Comparison of ENCODE assay signal across 1 cellular context in genomic region chr17:42537156-42537805, GRCh38.
TF ChIP-seq lines count a peak whose summit lies in the region.

No MANE protein-coding gene starts in this region.

TF ChIP-seq in HepG2, 621 proteins besides CTCF, POLR2A, EP300 and RAD21 (continues in another document):
- TF ChIP-seq ZNF782 (CRISPR knock-in tag; IDR thresholded peaks at IDR 0.05; ENCODE audit: borderline replicate concordance), result 0 out of 2 replicates have a peak, but pooled peaks have one; percentile 22
- TF ChIP-seq SMARCE1 (IDR thresholded peaks at IDR 0.05; ENCODE audit: borderline replicate concordance), result no peak
- TF ChIP-seq RXRA (CRISPR knock-in tag; IDR thresholded peaks at IDR 0.05), result no peak
- TF ChIP-seq ZNF510 (CRISPR knock-in tag; IDR thresholded peaks at IDR 0.05; ENCODE audit: low read depth), result no peak; the same call in 1 of the 2 replicates
- 0 out of 2 replicates have a peak, but pooled peaks have one; percentile 23 for TF ChIP-seq ZNF558 (CRISPR knock-in tag; IDR thresholded peaks at IDR 0.05; ENCODE audit: borderline replicate concordance)
- no peak for TF ChIP-seq ZNF792 (CRISPR knock-in tag; IDR thresholded peaks at IDR 0.05)
- TF ChIP-seq ATF7-NPFF (CRISPR knock-in tag; IDR thresholded peaks at IDR 0.05; ENCODE audit: low read depth), result peak; percentile 10; the same call in 1 of the 2 replicates
- TF ChIP-seq ZNF737 (CRISPR knock-in tag; IDR thresholded peaks at IDR 0.05; ENCODE audit: borderline replicate concordance), result 0 out of 2 replicates have a peak, but pooled peaks have one; percentile 23
- TF ChIP-seq, protein P1, sequence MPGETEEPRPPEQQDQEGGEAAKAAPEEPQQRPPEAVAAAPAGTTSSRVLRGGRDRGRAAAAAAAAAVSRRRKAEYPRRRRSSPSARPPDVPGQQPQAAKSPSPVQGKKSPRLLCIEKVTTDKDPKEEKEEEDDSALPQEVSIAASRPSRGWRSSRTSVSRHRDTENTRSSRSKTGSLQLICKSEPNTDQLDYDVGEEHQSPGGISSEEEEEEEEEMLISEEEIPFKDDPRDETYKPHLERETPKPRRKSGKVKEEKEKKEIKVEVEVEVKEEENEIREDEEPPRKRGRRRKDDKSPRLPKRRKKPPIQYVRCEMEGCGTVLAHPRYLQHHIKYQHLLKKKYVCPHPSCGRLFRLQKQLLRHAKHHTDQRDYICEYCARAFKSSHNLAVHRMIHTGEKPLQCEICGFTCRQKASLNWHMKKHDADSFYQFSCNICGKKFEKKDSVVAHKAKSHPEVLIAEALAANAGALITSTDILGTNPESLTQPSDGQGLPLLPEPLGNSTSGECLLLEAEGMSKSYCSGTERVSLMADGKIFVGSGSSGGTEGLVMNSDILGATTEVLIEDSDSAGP (CRISPR knock-in tag; IDR thresholded peaks at IDR 0.05; ENCODE audit: borderline replicate concordance), result peak; percentile 81; the same call in 1 of the 2 replicates
- 0 out of 2 replicates have a peak, but pooled peaks have one; percentile 10 for TF ChIP-seq NFAT5 (CRISPR knock-in tag; IDR thresholded peaks at IDR 0.05)
- 0 out of 2 replicates have a peak, but pooled peaks have one; percentile 21 for TF ChIP-seq MTA1 (CRISPR knock-in tag; IDR thresholded peaks at IDR 0.05; ENCODE audit: borderline replicate concordance)
- TF ChIP-seq RCOR2 (CRISPR knock-in tag; IDR thresholded peaks at IDR 0.05), result no peak
- 0 out of 2 replicates have a peak, but pooled peaks have one; percentile 44 for TF ChIP-seq SAFB2 (CRISPR knock-in tag; IDR thresholded peaks at IDR 0.05; ENCODE audit: borderline replicate concordance, low read depth)
- peak; percentile 55; the same call in 1 of the 2 replicates for TF ChIP-seq NAIF1 (CRISPR knock-in tag; IDR thresholded peaks at IDR 0.05; ENCODE audit: borderline replicate concordance)
- TF ChIP-seq, protein P2, sequence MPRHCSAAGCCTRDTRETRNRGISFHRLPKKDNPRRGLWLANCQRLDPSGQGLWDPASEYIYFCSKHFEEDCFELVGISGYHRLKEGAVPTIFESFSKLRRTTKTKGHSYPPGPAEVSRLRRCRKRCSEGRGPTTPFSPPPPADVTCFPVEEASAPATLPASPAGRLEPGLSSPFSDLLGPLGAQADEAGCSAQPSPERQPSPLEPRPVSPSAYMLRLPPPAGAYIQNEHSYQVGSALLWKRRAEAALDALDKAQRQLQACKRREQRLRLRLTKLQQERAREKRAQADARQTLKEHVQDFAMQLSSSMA (CRISPR knock-in tag; IDR thresholded peaks at IDR 0.05), result 0 out of 2 replicates have a peak, but pooled peaks have one; percentile 1
- TF ChIP-seq PCBP1 (IDR thresholded peaks at IDR 0.05; ENCODE audit: borderline replicate concordance, low read depth, low read length), result 0 out of 2 replicates have a peak, but pooled peaks have one; percentile 25
- peak; percentile 11; the same call in 1 of the 2 replicates for TF ChIP-seq ZNF776 (CRISPR knock-in tag; IDR thresholded peaks at IDR 0.05)
- no peak for TF ChIP-seq HDAC6 (IDR thresholded peaks at IDR 0.05; ENCODE audit: low read depth, low read length)
- TF ChIP-seq, protein P3, sequence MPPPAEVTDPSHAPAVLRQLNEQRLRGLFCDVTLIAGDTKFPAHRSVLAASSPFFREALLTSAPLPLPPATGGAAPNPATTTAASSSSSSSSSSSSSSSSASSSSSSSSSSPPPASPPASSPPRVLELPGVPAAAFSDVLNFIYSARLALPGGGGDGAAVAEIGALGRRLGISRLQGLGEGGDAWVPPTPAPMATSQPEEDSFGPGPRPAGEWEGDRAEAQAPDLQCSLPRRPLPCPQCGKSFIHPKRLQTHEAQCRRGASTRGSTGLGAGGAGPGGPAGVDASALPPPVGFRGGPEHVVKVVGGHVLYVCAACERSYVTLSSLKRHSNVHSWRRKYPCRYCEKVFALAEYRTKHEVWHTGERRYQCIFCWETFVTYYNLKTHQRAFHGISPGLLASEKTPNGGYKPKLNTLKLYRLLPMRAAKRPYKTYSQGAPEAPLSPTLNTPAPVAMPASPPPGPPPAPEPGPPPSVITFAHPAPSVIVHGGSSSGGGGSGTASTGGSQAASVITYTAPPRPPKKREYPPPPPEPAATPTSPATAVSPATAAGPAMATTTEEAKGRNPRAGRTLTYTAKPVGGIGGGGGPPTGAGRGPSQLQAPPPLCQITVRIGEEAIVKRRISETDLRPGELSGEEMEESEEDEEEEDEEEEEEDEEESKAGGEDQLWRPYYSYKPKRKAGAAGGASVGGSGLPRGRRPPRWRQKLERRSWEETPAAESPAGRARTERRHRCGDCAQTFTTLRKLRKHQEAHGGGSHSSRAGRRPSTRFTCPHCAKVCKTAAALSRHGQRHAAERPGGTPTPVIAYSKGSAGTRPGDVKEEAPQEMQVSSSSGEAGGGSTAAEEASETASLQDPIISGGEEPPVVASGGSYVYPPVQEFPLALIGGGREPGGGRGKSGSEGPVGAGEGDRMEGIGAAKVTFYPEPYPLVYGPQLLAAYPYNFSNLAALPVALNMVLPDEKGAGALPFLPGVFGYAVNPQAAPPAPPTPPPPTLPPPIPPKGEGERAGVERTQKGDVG (CRISPR knock-in tag; IDR thresholded peaks at IDR 0.05; ENCODE audit: borderline replicate concordance), result 0 out of 2 replicates have a peak, but pooled peaks have one; percentile 39
- TF ChIP-seq NR2F2 (IDR thresholded peaks at IDR 0.05; ENCODE audit: borderline replicate concordance, low read depth), result 0 out of 2 replicates have a peak, but pooled peaks have one; percentile 9
- TF ChIP-seq, protein P4, sequence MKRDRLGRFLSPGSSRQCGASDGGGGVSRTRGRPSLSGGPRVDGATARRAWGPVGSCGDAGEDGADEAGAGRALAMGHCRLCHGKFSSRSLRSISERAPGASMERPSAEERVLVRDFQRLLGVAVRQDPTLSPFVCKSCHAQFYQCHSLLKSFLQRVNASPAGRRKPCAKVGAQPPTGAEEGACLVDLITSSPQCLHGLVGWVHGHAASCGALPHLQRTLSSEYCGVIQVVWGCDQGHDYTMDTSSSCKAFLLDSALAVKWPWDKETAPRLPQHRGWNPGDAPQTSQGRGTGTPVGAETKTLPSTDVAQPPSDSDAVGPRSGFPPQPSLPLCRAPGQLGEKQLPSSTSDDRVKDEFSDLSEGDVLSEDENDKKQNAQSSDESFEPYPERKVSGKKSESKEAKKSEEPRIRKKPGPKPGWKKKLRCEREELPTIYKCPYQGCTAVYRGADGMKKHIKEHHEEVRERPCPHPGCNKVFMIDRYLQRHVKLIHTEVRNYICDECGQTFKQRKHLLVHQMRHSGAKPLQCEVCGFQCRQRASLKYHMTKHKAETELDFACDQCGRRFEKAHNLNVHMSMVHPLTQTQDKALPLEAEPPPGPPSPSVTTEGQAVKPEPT (CRISPR knock-in tag; IDR thresholded peaks at IDR 0.05; ENCODE audit: low read depth), result no peak
- 0 out of 2 replicates have a peak, but pooled peaks have one; percentile 58 for TF ChIP-seq ZNF296 (CRISPR knock-in tag; conservative IDR thresholded peaks at IDR 0.05)
- TF ChIP-seq ZSCAN25 (CRISPR knock-in tag; IDR thresholded peaks at IDR 0.05), result no peak
- TF ChIP-seq, protein P5, sequence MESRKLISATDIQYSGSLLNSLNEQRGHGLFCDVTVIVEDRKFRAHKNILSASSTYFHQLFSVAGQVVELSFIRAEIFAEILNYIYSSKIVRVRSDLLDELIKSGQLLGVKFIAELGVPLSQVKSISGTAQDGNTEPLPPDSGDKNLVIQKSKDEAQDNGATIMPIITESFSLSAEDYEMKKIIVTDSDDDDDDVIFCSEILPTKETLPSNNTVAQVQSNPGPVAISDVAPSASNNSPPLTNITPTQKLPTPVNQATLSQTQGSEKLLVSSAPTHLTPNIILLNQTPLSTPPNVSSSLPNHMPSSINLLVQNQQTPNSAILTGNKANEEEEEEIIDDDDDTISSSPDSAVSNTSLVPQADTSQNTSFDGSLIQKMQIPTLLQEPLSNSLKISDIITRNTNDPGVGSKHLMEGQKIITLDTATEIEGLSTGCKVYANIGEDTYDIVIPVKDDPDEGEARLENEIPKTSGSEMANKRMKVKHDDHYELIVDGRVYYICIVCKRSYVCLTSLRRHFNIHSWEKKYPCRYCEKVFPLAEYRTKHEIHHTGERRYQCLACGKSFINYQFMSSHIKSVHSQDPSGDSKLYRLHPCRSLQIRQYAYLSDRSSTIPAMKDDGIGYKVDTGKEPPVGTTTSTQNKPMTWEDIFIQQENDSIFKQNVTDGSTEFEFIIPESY (CRISPR knock-in tag; IDR thresholded peaks at IDR 0.05), result peak; percentile 43; the same call in 1 of the 2 replicates
- peak; percentile 77 for TF ChIP-seq HNRNPL (IDR thresholded peaks at IDR 0.05; ENCODE audit: low read depth, low read length)
- no peak for TF ChIP-seq BORCS8-MEF2B (CRISPR knock-in tag; IDR thresholded peaks at IDR 0.05)
- 0 out of 2 replicates have a peak, but pooled peaks have one; percentile 54 for TF ChIP-seq ZSCAN30 (CRISPR knock-in tag; IDR thresholded peaks at IDR 0.05)
- no peak for TF ChIP-seq ZKSCAN8 (CRISPR knock-in tag; IDR thresholded peaks at IDR 0.05; ENCODE audit: borderline replicate concordance)
- TF ChIP-seq, protein P6, sequence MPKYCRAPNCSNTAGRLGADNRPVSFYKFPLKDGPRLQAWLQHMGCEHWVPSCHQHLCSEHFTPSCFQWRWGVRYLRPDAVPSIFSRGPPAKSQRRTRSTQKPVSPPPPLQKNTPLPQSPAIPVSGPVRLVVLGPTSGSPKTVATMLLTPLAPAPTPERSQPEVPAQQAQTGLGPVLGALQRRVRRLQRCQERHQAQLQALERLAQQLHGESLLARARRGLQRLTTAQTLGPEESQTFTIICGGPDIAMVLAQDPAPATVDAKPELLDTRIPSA (CRISPR knock-in tag; IDR thresholded peaks at IDR 0.05; ENCODE audit: borderline replicate concordance), result no peak
- peak; percentile 7 for TF ChIP-seq RBM22 (optimal IDR thresholded peaks at IDR 0.05; ENCODE audit: low read length)
- 0 out of 2 replicates have a peak, but pooled peaks have one; percentile 45 for TF ChIP-seq ZNF615 (CRISPR knock-in tag; IDR thresholded peaks at IDR 0.05; ENCODE audit: borderline replicate concordance)
- TF ChIP-seq SMC3 (IDR thresholded peaks at IDR 0.05; ENCODE audit: low read length), result no peak
- no peak for TF ChIP-seq MLX (CRISPR knock-in tag; IDR thresholded peaks at IDR 0.05)
- peak; percentile 6 for TF ChIP-seq ZNF883 (CRISPR knock-in tag; IDR thresholded peaks at IDR 0.05; ENCODE audit: not compliant biosample characterization)
- TF ChIP-seq ZNF124 (CRISPR knock-in tag; IDR thresholded peaks at IDR 0.05), result no peak
- TF ChIP-seq HCFC1 (IDR thresholded peaks at IDR 0.05; ENCODE audit: low read depth, low read length), result no peak
- TF ChIP-seq, protein P7, sequence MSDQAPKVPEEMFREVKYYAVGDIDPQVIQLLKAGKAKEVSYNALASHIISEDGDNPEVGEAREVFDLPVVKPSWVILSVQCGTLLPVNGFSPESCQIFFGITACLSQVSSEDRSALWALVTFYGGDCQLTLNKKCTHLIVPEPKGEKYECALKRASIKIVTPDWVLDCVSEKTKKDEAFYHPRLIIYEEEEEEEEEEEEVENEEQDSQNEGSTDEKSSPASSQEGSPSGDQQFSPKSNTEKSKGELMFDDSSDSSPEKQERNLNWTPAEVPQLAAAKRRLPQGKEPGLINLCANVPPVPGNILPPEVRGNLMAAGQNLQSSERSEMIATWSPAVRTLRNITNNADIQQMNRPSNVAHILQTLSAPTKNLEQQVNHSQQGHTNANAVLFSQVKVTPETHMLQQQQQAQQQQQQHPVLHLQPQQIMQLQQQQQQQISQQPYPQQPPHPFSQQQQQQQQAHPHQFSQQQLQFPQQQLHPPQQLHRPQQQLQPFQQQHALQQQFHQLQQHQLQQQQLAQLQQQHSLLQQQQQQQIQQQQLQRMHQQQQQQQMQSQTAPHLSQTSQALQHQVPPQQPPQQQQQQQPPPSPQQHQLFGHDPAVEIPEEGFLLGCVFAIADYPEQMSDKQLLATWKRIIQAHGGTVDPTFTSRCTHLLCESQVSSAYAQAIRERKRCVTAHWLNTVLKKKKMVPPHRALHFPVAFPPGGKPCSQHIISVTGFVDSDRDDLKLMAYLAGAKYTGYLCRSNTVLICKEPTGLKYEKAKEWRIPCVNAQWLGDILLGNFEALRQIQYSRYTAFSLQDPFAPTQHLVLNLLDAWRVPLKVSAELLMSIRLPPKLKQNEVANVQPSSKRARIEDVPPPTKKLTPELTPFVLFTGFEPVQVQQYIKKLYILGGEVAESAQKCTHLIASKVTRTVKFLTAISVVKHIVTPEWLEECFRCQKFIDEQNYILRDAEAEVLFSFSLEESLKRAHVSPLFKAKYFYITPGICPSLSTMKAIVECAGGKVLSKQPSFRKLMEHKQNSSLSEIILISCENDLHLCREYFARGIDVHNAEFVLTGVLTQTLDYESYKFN (CRISPR knock-in tag; conservative IDR thresholded peaks at IDR 0.05), result no peak
- peak; percentile 55; the same call in 1 of the 2 replicates for TF ChIP-seq RBFOX2 (IDR thresholded peaks at IDR 0.05; ENCODE audit: low read depth, low read length)
- no peak for TF ChIP-seq CCDC6 (CRISPR knock-in tag; IDR thresholded peaks at IDR 0.05)
